In genomic region chr16:4285167-4285566, GRCh38 we compare ENCODE assay signal across 10 cellular contexts. TPM values are rescaled to one million over a fixed set of nuclear protein-coding genes. Genes with fewer than 3 reads are reported as not detected.
"Had no signal": no experiment of that assay in that cellular context is flagged by ENCODE, and none has a peak within 500 bp of the region (broad histone marks: within the 10 kb centered on the region; RNA-seq: fewer than 3 reads in every experiment).

No MANE protein-coding gene starts in this region.

- H3K4me3 Mint-ChIP-seq: activated CD8-positive, alpha-beta T cell treated with anti-CD3 and anti-CD28 coated beads, Interleukin-2, amount 10 ng/mL, durations not matched to agents 7 days and 5 days; immature natural killer cell; mesothelial cell of epicardium; stimulated activated naive CD8-positive, alpha-beta T cell treated with anti-CD3 and anti-CD28 coated beads, Interleukin-15, Interleukin-2, amounts not matched to agents 100 ng/mL and 50 ng/mL, for 24 hours had no signal

- DNase-seq: activated CD4-positive, alpha-beta T cell treated with anti-CD3 and anti-CD28 coated beads for 48 hours; activated CD8-positive, alpha-beta memory T cell treated with anti-CD3 and anti-CD28 coated beads, Interleukin-2, amount 50 U/mL, for 48 hours; activated CD8-positive, alpha-beta T cell treated with anti-CD3 and anti-CD28 coated beads, Interleukin-2, amount 10 ng/mL, durations not matched to agents 7 days and 5 days; activated naive CD4-positive, alpha-beta T cell; aorta; immature natural killer cell; stimulated activated CD4-positive, alpha-beta T cell treated with anti-CD3 and anti-CD28 coated beads, Interleukin-4, amount 100 ng/mL, for 24 hours; upper lobe of left lung had no signal

- H3K27ac Mint-ChIP-seq: activated CD8-positive, alpha-beta T cell treated with anti-CD3 and anti-CD28 coated beads, Interleukin-2, amount 10 ng/mL, durations not matched to agents 7 days and 5 days; mesothelial cell of epicardium; stimulated activated naive CD8-positive, alpha-beta T cell treated with anti-CD3 and anti-CD28 coated beads, Interleukin-15, Interleukin-2, amounts not matched to agents 100 ng/mL and 50 ng/mL, for 24 hours had no signal

- H3K9me3 Mint-ChIP-seq: stimulated activated naive CD8-positive, alpha-beta T cell treated with anti-CD3 and anti-CD28 coated beads, Interleukin-15, Interleukin-2, amounts not matched to agents 100 ng/mL and 50 ng/mL, for 24 hours had no signal

RNA-seq across cellular contexts. Expression of gene SRL, which starts 43.3 kb away (rescaled TPM):
- total RNA-seq: activated CD8-positive, alpha-beta T cell treated with anti-CD3 and anti-CD28 coated beads, Interleukin-2, amount 10 ng/mL, durations not matched to agents 7 days and 5 days had no signal
